In the genomic region with DNA sequence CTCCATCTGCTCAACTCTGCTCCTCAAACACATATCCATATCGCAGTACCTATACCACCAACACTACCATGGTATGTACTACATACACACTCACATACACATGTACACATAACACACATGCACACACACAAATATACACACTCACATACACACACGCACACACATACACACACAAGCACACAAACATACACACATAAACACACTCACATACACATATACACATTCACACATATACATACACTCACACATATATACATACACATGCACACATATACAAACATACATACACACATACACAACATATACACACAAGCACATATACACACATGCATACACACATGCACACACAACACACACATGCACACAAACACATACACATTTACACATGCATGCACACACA, we compare ENCODE assay signal across 1 cellular context.
TF ChIP-seq lines count a peak whose summit lies in the region.

No MANE protein-coding gene starts in this region.

TF ChIP-seq in K562, 482 proteins besides CTCF, POLR2A, EP300 and RAD21 (continued from another document):
- TF ChIP-seq, protein P1, sequence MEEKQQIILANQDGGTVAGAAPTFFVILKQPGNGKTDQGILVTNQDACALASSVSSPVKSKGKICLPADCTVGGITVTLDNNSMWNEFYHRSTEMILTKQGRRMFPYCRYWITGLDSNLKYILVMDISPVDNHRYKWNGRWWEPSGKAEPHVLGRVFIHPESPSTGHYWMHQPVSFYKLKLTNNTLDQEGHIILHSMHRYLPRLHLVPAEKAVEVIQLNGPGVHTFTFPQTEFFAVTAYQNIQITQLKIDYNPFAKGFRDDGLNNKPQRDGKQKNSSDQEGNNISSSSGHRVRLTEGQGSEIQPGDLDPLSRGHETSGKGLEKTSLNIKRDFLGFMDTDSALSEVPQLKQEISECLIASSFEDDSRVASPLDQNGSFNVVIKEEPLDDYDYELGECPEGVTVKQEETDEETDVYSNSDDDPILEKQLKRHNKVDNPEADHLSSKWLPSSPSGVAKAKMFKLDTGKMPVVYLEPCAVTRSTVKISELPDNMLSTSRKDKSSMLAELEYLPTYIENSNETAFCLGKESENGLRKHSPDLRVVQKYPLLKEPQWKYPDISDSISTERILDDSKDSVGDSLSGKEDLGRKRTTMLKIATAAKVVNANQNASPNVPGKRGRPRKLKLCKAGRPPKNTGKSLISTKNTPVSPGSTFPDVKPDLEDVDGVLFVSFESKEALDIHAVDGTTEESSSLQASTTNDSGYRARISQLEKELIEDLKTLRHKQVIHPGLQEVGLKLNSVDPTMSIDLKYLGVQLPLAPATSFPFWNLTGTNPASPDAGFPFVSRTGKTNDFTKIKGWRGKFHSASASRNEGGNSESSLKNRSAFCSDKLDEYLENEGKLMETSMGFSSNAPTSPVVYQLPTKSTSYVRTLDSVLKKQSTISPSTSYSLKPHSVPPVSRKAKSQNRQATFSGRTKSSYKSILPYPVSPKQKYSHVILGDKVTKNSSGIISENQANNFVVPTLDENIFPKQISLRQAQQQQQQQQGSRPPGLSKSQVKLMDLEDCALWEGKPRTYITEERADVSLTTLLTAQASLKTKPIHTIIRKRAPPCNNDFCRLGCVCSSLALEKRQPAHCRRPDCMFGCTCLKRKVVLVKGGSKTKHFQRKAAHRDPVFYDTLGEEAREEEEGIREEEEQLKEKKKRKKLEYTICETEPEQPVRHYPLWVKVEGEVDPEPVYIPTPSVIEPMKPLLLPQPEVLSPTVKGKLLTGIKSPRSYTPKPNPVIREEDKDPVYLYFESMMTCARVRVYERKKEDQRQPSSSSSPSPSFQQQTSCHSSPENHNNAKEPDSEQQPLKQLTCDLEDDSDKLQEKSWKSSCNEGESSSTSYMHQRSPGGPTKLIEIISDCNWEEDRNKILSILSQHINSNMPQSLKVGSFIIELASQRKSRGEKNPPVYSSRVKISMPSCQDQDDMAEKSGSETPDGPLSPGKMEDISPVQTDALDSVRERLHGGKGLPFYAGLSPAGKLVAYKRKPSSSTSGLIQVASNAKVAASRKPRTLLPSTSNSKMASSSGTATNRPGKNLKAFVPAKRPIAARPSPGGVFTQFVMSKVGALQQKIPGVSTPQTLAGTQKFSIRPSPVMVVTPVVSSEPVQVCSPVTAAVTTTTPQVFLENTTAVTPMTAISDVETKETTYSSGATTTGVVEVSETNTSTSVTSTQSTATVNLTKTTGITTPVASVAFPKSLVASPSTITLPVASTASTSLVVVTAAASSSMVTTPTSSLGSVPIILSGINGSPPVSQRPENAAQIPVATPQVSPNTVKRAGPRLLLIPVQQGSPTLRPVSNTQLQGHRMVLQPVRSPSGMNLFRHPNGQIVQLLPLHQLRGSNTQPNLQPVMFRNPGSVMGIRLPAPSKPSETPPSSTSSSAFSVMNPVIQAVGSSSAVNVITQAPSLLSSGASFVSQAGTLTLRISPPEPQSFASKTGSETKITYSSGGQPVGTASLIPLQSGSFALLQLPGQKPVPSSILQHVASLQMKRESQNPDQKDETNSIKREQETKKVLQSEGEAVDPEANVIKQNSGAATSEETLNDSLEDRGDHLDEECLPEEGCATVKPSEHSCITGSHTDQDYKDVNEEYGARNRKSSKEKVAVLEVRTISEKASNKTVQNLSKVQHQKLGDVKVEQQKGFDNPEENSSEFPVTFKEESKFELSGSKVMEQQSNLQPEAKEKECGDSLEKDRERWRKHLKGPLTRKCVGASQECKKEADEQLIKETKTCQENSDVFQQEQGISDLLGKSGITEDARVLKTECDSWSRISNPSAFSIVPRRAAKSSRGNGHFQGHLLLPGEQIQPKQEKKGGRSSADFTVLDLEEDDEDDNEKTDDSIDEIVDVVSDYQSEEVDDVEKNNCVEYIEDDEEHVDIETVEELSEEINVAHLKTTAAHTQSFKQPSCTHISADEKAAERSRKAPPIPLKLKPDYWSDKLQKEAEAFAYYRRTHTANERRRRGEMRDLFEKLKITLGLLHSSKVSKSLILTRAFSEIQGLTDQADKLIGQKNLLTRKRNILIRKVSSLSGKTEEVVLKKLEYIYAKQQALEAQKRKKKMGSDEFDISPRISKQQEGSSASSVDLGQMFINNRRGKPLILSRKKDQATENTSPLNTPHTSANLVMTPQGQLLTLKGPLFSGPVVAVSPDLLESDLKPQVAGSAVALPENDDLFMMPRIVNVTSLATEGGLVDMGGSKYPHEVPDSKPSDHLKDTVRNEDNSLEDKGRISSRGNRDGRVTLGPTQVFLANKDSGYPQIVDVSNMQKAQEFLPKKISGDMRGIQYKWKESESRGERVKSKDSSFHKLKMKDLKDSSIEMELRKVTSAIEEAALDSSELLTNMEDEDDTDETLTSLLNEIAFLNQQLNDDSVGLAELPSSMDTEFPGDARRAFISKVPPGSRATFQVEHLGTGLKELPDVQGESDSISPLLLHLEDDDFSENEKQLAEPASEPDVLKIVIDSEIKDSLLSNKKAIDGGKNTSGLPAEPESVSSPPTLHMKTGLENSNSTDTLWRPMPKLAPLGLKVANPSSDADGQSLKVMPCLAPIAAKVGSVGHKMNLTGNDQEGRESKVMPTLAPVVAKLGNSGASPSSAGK (IDR thresholded peaks at IDR 0.05), result peak; percentile 26; the same call in 1 of the 2 replicates
- TF ChIP-seq FOXA3 (CRISPR knock-in tag; conservative IDR thresholded peaks at IDR 0.05 in 1 of 2, IDR thresholded peaks at IDR 0.05 in 1 of 2) (no peak), TRIM24 (IDR thresholded peaks at IDR 0.05) (0 out of 4 replicates have a peak, but pooled peaks of 1 of the 2 experiments have one; percentile 20), HDGF (IDR thresholded peaks at IDR 0.05) (0 out of 2 replicates have a peak, but pooled peaks have one; percentile 44), ELF4 (CRISPR knock-in tag; IDR thresholded peaks at IDR 0.05) (peak; percentile 74; the same call in 1 of the 2 replicates), SRSF1 (IDR thresholded peaks at IDR 0.05; ENCODE audit: low read depth, low read length) (no peak), HDAC1 (IDR thresholded peaks at IDR 0.05) (peak in 1 of 2 experiments; percentile 43; a peak in 1 of 4 replicates)
- TF ChIP-seq, protein P2, sequence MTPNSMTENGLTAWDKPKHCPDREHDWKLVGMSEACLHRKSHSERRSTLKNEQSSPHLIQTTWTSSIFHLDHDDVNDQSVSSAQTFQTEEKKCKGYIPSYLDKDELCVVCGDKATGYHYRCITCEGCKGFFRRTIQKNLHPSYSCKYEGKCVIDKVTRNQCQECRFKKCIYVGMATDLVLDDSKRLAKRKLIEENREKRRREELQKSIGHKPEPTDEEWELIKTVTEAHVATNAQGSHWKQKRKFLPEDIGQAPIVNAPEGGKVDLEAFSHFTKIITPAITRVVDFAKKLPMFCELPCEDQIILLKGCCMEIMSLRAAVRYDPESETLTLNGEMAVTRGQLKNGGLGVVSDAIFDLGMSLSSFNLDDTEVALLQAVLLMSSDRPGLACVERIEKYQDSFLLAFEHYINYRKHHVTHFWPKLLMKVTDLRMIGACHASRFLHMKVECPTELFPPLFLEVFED (CRISPR knock-in tag; conservative IDR thresholded peaks at IDR 0.05), result peak; percentile 81; the same call in 1 of the 2 replicates
- TF ChIP-seq, protein P3, sequence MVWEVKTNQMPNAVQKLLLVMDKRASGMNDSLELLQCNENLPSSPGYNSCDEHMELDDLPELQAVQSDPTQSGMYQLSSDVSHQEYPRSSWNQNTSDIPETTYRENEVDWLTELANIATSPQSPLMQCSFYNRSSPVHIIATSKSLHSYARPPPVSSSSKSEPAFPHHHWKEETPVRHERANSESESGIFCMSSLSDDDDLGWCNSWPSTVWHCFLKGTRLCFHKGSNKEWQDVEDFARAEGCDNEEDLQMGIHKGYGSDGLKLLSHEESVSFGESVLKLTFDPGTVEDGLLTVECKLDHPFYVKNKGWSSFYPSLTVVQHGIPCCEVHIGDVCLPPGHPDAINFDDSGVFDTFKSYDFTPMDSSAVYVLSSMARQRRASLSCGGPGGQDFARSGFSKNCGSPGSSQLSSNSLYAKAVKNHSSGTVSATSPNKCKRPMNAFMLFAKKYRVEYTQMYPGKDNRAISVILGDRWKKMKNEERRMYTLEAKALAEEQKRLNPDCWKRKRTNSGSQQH (CRISPR knock-in tag; IDR thresholded peaks at IDR 0.05), result 0 out of 2 replicates have a peak, but pooled peaks have one; percentile 79
- TF ChIP-seq, protein P4, sequence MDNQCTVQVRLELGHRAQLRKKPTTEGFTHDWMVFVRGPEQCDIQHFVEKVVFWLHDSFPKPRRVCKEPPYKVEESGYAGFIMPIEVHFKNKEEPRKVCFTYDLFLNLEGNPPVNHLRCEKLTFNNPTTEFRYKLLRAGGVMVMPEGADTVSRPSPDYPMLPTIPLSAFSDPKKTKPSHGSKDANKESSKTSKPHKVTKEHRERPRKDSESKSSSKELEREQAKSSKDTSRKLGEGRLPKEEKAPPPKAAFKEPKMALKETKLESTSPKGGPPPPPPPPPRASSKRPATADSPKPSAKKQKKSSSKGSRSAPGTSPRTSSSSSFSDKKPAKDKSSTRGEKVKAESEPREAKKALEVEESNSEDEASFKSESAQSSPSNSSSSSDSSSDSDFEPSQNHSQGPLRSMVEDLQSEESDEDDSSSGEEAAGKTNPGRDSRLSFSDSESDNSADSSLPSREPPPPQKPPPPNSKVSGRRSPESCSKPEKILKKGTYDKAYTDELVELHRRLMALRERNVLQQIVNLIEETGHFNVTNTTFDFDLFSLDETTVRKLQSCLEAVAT (IDR thresholded peaks at IDR 0.05), result peak; percentile 34 to 58; a peak in 1 of 4 replicates
- TF ChIP-seq, protein P5, sequence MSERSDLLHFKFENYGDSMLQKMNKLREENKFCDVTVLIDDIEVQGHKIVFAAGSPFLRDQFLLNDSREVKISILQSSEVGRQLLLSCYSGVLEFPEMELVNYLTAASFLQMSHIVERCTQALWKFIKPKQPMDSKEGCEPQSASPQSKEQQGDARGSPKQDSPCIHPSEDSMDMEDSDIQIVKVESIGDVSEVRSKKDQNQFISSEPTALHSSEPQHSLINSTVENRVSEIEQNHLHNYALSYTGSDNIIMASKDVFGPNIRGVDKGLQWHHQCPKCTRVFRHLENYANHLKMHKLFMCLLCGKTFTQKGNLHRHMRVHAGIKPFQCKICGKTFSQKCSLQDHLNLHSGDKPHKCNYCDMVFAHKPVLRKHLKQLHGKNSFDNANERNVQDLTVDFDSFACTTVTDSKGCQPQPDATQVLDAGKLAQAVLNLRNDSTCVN (CRISPR knock-in tag; IDR thresholded peaks at IDR 0.05), result peak; percentile 95
- TF ChIP-seq, protein P6, sequence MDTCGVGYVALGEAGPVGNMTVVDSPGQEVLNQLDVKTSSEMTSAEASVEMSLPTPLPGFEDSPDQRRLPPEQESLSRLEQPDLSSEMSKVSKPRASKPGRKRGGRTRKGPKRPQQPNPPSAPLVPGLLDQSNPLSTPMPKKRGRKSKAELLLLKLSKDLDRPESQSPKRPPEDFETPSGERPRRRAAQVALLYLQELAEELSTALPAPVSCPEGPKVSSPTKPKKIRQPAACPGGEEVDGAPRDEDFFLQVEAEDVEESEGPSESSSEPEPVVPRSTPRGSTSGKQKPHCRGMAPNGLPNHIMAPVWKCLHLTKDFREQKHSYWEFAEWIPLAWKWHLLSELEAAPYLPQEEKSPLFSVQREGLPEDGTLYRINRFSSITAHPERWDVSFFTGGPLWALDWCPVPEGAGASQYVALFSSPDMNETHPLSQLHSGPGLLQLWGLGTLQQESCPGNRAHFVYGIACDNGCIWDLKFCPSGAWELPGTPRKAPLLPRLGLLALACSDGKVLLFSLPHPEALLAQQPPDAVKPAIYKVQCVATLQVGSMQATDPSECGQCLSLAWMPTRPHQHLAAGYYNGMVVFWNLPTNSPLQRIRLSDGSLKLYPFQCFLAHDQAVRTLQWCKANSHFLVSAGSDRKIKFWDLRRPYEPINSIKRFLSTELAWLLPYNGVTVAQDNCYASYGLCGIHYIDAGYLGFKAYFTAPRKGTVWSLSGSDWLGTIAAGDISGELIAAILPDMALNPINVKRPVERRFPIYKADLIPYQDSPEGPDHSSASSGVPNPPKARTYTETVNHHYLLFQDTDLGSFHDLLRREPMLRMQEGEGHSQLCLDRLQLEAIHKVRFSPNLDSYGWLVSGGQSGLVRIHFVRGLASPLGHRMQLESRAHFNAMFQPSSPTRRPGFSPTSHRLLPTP (IDR thresholded peaks at IDR 0.05; ENCODE audit: borderline replicate concordance, extremely low read depth, insufficient read length), result no peak
